Comparison of ENCODE assay signal across 9 cellular contexts in genomic region chrX:155069414-155069813, GRCh38. TPM values are rescaled to one million over a fixed set of nuclear protein-coding genes. Genes with fewer than 3 reads are reported as not detected.
DNase-seq lines count a peak whose midpoint lies in the region; ATAC-seq and TF ChIP-seq lines count a peak whose summit lies in the region.
"Had no signal": no experiment of that assay in that cellular context is flagged by ENCODE, and none has a peak within 500 bp of the region (broad histone marks: within the 10 kb centered on the region; RNA-seq: fewer than 3 reads in every experiment).

No MANE protein-coding gene starts in this region.

- WGBS in HUES64, result no CpG with 5 or more reads among the region's 1 CpG

- CTCF ChIA-PET in MCF 10A (lab: Yijun Ruan, JAX), result interaction anchor here (0.7 to 1.2 kb wide), 3 partner anchors 13 to 147 kb away, joined by 3 to 4 read pairs (median 3); partner anchors contain the start of gene VBP1

- peak overlapping the region in 10 of 11 experiments; percentile 79 to 91 (median 88); a peak in 15 of 22 replicates for H3K9ac ChIP-seq in BLaER1 treated with 17β-estradiol and CSF1 and Interleukin-3, amounts not matched to agents 10 nM and 100 nM
- no peak overlapping the region for H3K9ac ChIP-seq in HUES64 (ENCODE audit: low read depth, low read length)

- intact Hi-C loops in MCF 10A (cut with micrococcal nuclease), result no loop called here

- H3K36me3 ChIP-seq in BLaER1 treated with 17β-estradiol and CSF1 and Interleukin-3, amounts not matched to agents 10 nM and 100 nM, result peaks cover 0 to 12% (median 0%) of the 10 kb centered on the region in 11 experiments; a peak in 8 of 22 replicates
- H3K36me3 ChIP-seq in HUES64 (ENCODE audit: insufficient read depth, low read length) (peaks cover 12% of the 10 kb centered on the region), muscle layer of duodenum (ENCODE audit: control insufficient read depth in 1 of 2, insufficient read depth in 2 of 2, low read length in 2 of 2) (peaks cover 5 to 7% of the 10 kb centered on the region in 2 donors)

- peaks cover 0 to 3% (median 0%) of the 10 kb centered on the region in 11 experiments; a peak in 1 of 22 replicates for H3K9me3 ChIP-seq in BLaER1 treated with 17β-estradiol and CSF1 and Interleukin-3, amounts not matched to agents 10 nM and 100 nM (replicated peaks in 1 of 11)
- H3K9me3 ChIP-seq in HUES64 (ENCODE audit: insufficient read depth, low read depth, low read length), result no peaks in the 10 kb centered on the region
- H3K9me3 ChIP-seq in muscle layer of duodenum (ENCODE audit: control insufficient read depth in 1 of 2, low read length in 2 of 2), result no peaks in the 10 kb centered on the region
- H3K9me3 ChIP-seq: testis had no signal

- H3K9me3 Mint-ChIP-seq in MCF 10A (ENCODE audit: unreplicated experiment), result no peaks in the 10 kb centered on the region

- H3K27ac ChIP-seq in BLaER1 treated with 17β-estradiol and CSF1 and Interleukin-3, amounts not matched to agents 10 nM and 100 nM, result no peak overlapping the region
- H3K27ac ChIP-seq in HUES64 (ENCODE audit: low read depth, low read length), result no peak overlapping the region
- no peak overlapping the region for H3K27ac ChIP-seq in muscle layer of duodenum (ENCODE audit: low read length)

- peaks cover 36% of the 10 kb centered on the region for H3K4me1 Mint-ChIP-seq in MCF 10A (ENCODE audit: insufficient read depth, unreplicated experiment)

- peak overlapping the region; percentile 65 for H3K27ac Mint-ChIP-seq in MCF 10A (ENCODE audit: low read depth, unreplicated experiment)

- BruUV-seq in MCF 10A (replicated peaks; lab: Mats Ljungman, UMichigan), result no TSS peak

- TF ChIP-seq CTCF in MCF 10A (IDR thresholded peaks at IDR 0.05; ENCODE audit: unreplicated experiment), result no peak

- H3K4me1 ChIP-seq in BLaER1 treated with 17β-estradiol and CSF1 and Interleukin-3, amounts not matched to agents 10 nM and 100 nM, result peaks cover 25 to 40% (median 28%) of the 10 kb centered on the region in 10 experiments
- H3K4me1 ChIP-seq in HUES64 (ENCODE audit: insufficient read depth, low read length) (peaks cover 4% of the 10 kb centered on the region; the same call in 1 of the 2 replicates), muscle layer of duodenum (ENCODE audit: control insufficient read depth in 1 of 2, insufficient read depth in 2 of 2, low read length in 2 of 2) (peaks cover 0 to 16% of the 10 kb centered on the region in 2 donors)
- H3K4me1 ChIP-seq: testis had no signal

- in situ Hi-C loops in G401 (cut with HindIII; ENCODE audit: low sequenced_read_pairs), result no loop called here

- H3K4me3 Mint-ChIP-seq in MCF 10A (ENCODE audit: unreplicated experiment), result peak overlapping the region; percentile 83

- peak overlapping the region in 9 of 10 experiments; percentile 59 to 75 (median 72); a peak in 16 of 20 replicates for H3K4me3 ChIP-seq in BLaER1 treated with 17β-estradiol and CSF1 and Interleukin-3, amounts not matched to agents 10 nM and 100 nM
- H3K4me3 ChIP-seq in HUES64 (ENCODE audit: low read length) (peak overlapping the region; percentile 89), muscle layer of duodenum (ENCODE audit: low read depth in 1 of 2, low read length in 2 of 2) (peak overlapping the region; percentile 67 to 82)

- peaks cover 0 to 33% (median 6%) of the 10 kb centered on the region in 11 experiments; a peak in 10 of 22 replicates for H4K20me1 ChIP-seq in BLaER1 treated with 17β-estradiol and CSF1 and Interleukin-3, amounts not matched to agents 10 nM and 100 nM

- peaks cover 48 to 92% (median 84%) of the 10 kb centered on the region in 11 experiments for H3K27me3 ChIP-seq in BLaER1 treated with 17β-estradiol and CSF1 and Interleukin-3, amounts not matched to agents 10 nM and 100 nM
- H3K27me3 ChIP-seq in HUES64 (ENCODE audit: insufficient read depth, low read length) (no peaks in the 10 kb centered on the region), muscle layer of duodenum (ENCODE audit: low read depth, low read length) (no peaks in the 10 kb centered on the region)
- H3K27me3 ChIP-seq: testis had no signal

- peak overlapping the region; percentile 42 to 81 (median 70); a peak in 21 of 22 replicates for H3K4me2 ChIP-seq in BLaER1 treated with 17β-estradiol and CSF1 and Interleukin-3, amounts not matched to agents 10 nM and 100 nM

- H3K36me3 Mint-ChIP-seq in MCF 10A (ENCODE audit: insufficient read depth, unreplicated experiment), result no peaks in the 10 kb centered on the region

- no peak for DNase-seq in MCF 10A (ENCODE audit: unreplicated experiment)
- DNase-seq in T1000 (lab: John Stamatoyannopoulos, UW), result no peak
- DNase-seq in NCI-H69 (lab: John Stamatoyannopoulos, UW), result no peak
- DNase-seq in G401 (ENCODE audit: low spot score), result no peak
- DNase-seq: testis had no signal

- ATAC-seq in GM21526 (IDR thresholded peaks at IDR 0.05; ENCODE audit: low FRiP score, unreplicated experiment), result no peak

- POLR2A ChIA-PET in MCF 10A (lab: Yijun Ruan, JAX), result interaction anchor here (0.6 to 2.0 kb wide), 4 partner anchors 11 to 45 kb away, joined by 3 to 12 read pairs (median 6); partner anchors contain the start of gene FUNDC2

- H3K27me3 Mint-ChIP-seq in MCF 10A (ENCODE audit: insufficient read depth, unreplicated experiment), result peaks cover 14% of the 10 kb centered on the region

RNA-seq across cellular contexts. Expression of gene CMC4, which starts 1.5 kb away (rescaled TPM):
- polyA plus RNA-seq in HUES64 (2013, experiment 1 of 2), result 4.3 TPM
- 7.0 TPM for polyA plus RNA-seq in HUES64 (2013, experiment 2 of 2)
- total RNA-seq in MCF 10A (2022), result 8.0 and 10.1 TPM in 2 replicates
- total RNA-seq in G401 (2014; rRNA removed; shearing (Covaris generic)), result 5.0 and 25.7 TPM in 2 replicates

RNA-seq across cellular contexts. Expression of gene MTCP1, which starts 1.5 kb away (rescaled TPM):
- 12.5 TPM for polyA plus RNA-seq in HUES64 (2013, experiment 1 of 2)
- 11.8 TPM for polyA plus RNA-seq in HUES64 (2013, experiment 2 of 2)
- 21.3 and 32.2 TPM in 2 replicates for total RNA-seq in MCF 10A (2022)
- 6.5 and 29.0 TPM in 2 replicates for total RNA-seq in G401 (2014; rRNA removed; shearing (Covaris generic))

RNA-seq across cellular contexts. Expression of gene BRCC3, which starts 1.9 kb away (rescaled TPM):
- 19.9 TPM for polyA plus RNA-seq in HUES64 (2013, experiment 1 of 2)
- polyA plus RNA-seq in HUES64 (2013, experiment 2 of 2), result 18.5 TPM
- total RNA-seq in MCF 10A (2022), result 21.1 and 22.9 TPM in 2 replicates
- total RNA-seq in G401 (2014; rRNA removed; shearing (Covaris generic)), result 6.0 and 8.9 TPM in 2 replicates

RNA-seq across cellular contexts. Expression of gene FUNDC2, which starts 42.8 kb away (rescaled TPM):
- 58.2 TPM for polyA plus RNA-seq in HUES64 (2013, experiment 1 of 2)
- 68.7 TPM for polyA plus RNA-seq in HUES64 (2013, experiment 2 of 2)
- 54.8 and 70.2 TPM in 2 replicates for total RNA-seq in MCF 10A (2022)
- 44.2 and 69.2 TPM in 2 replicates for total RNA-seq in G401 (2014; rRNA removed; shearing (Covaris generic))

RNA-seq across cellular contexts. Expression of gene F8, which starts 46.9 kb away (rescaled TPM):
- polyA plus RNA-seq in HUES64 (2013, experiment 1 of 2), result 1.0 TPM
- 1.4 TPM for polyA plus RNA-seq in HUES64 (2013, experiment 2 of 2)
- total RNA-seq in MCF 10A (2022), result 5.3 and 6.1 TPM in 2 replicates
- 0.18 and 0.44 TPM in 2 replicates for total RNA-seq in G401 (2014; rRNA removed; shearing (Covaris generic))
